29 cellular contexts compared by ENCODE assay signal in genomic region chr16:65095090-65095728, GRCh38. TPM values are rescaled to one million over a fixed set of nuclear protein-coding genes. Genes with fewer than 3 reads are reported as not detected.
"Had no signal": no experiment of that assay in that cellular context is flagged by ENCODE, and none has a peak within 500 bp of the region (broad histone marks: within the 10 kb centered on the region; RNA-seq: fewer than 3 reads in every experiment).

No MANE protein-coding gene starts in this region.

- H3K4me3 Mint-ChIP-seq: activated CD4-positive, alpha-beta memory T cell treated with anti-CD3 and anti-CD28 coated beads for 36 hours; activated CD4-positive, alpha-beta T cell treated with anti-CD3 and anti-CD28 coated beads for 36 hours; activated CD4-positive, alpha-beta T cell treated with anti-CD3 and anti-CD28 coated beads, Interleukin-2, amount 10 ng/mL, durations not matched to agents 24 days and 14 days; activated naive CD4-positive, alpha-beta T cell treated with anti-CD3 and anti-CD28 coated beads, Interleukin-2, amount 10 ng/mL, durations not matched to agents 7 days and 5 days; activated naive CD8-positive, alpha-beta T cell treated with anti-CD3 and anti-CD28 coated beads, Interleukin-2, amount 10 ng/mL, durations not matched to agents 7 days and 5 days; activated T-cell treated with anti-CD3 and anti-CD28 coated beads, Interleukin-2, amount 50 U/mL, for 24 hours; activated T-cell treated with anti-CD3 and anti-CD28 coated beads, Interleukin-2, amount 50 U/mL, for 72 hours; brain; dendritic cell treated with granulocyte-macrophage colony-stimulating factor and Interleukin-4, amounts not matched to agents 40 ng/mL and 50 ng/mL, for 4 days had no signal

- H3K4me1 Mint-ChIP-seq: activated CD4-positive, alpha-beta T cell treated with anti-CD3 and anti-CD28 coated beads for 36 hours; activated CD4-positive, alpha-beta T cell treated with anti-CD3 and anti-CD28 coated beads, Interleukin-2, amount 10 ng/mL, durations not matched to agents 24 days and 14 days; activated naive CD4-positive, alpha-beta T cell treated with anti-CD3 and anti-CD28 coated beads, Interleukin-2, amount 10 ng/mL, durations not matched to agents 7 days and 5 days; activated naive CD8-positive, alpha-beta T cell treated with anti-CD3 and anti-CD28 coated beads, Interleukin-2, amount 10 ng/mL, durations not matched to agents 7 days and 5 days had no signal

- H3K27ac Mint-ChIP-seq: activated CD4-positive, alpha-beta memory T cell treated with anti-CD3 and anti-CD28 coated beads for 36 hours; activated CD4-positive, alpha-beta T cell treated with anti-CD3 and anti-CD28 coated beads for 36 hours; activated CD4-positive, alpha-beta T cell treated with anti-CD3 and anti-CD28 coated beads, Interleukin-2, amount 10 ng/mL, durations not matched to agents 24 days and 14 days; activated naive CD4-positive, alpha-beta T cell treated with anti-CD3 and anti-CD28 coated beads, Interleukin-2, amount 10 ng/mL, durations not matched to agents 7 days and 5 days; activated naive CD4-positive, alpha-beta T cell treated with anti-CD3 and anti-CD28 coated beads, Interleukin-2, amount 50 U/mL, for 72 hours; activated naive CD8-positive, alpha-beta T cell treated with anti-CD3 and anti-CD28 coated beads, Interleukin-2, amount 10 ng/mL, durations not matched to agents 7 days and 5 days; activated T-cell treated with anti-CD3 and anti-CD28 coated beads, Interleukin-2, amount 50 U/mL, for 24 hours; activated T-cell treated with anti-CD3 and anti-CD28 coated beads, Interleukin-2, amount 50 U/mL, for 72 hours; brain; dendritic cell treated with granulocyte-macrophage colony-stimulating factor and Interleukin-4, amounts not matched to agents 40 ng/mL and 50 ng/mL, for 4 days had no signal

- H3K9me3 Mint-ChIP-seq: activated CD4-positive, alpha-beta T cell treated with anti-CD3 and anti-CD28 coated beads, Interleukin-2, amount 10 ng/mL, durations not matched to agents 24 days and 14 days; dendritic cell treated with granulocyte-macrophage colony-stimulating factor and Interleukin-4, amounts not matched to agents 40 ng/mL and 50 ng/mL, for 4 days had no signal

- ATAC-seq: activated CD4-positive, alpha-beta T cell treated with anti-CD3 and anti-CD28 coated beads for 36 hours; activated naive CD4-positive, alpha-beta T cell treated with anti-CD3 and anti-CD28 coated beads, Interleukin-2, amount 50 U/mL, for 72 hours; activated T-cell treated with anti-CD3 and anti-CD28 coated beads, Interleukin-2, amount 50 U/mL, for 72 hours; gastroesophageal sphincter had no signal

- H3K36me3 Mint-ChIP-seq: activated CD4-positive, alpha-beta memory T cell treated with anti-CD3 and anti-CD28 coated beads for 36 hours; activated naive CD4-positive, alpha-beta T cell treated with anti-CD3 and anti-CD28 coated beads, Interleukin-2, amount 10 ng/mL, durations not matched to agents 7 days and 5 days; activated naive CD8-positive, alpha-beta T cell treated with anti-CD3 and anti-CD28 coated beads, Interleukin-2, amount 10 ng/mL, durations not matched to agents 7 days and 5 days had no signal

- H3K9me3 ChIP-seq: ascending aorta, breast epithelium, esophagus squamous epithelium, gastroesophageal sphincter had no signal

- H3K36me3 ChIP-seq: ascending aorta, breast epithelium, cardiac muscle cell, esophagus squamous epithelium, gastroesophageal sphincter had no signal

- H3K27me3 Mint-ChIP-seq: activated CD4-positive, alpha-beta memory T cell treated with anti-CD3 and anti-CD28 coated beads for 36 hours; activated CD4-positive, alpha-beta T cell treated with anti-CD3 and anti-CD28 coated beads for 36 hours; activated CD4-positive, alpha-beta T cell treated with anti-CD3 and anti-CD28 coated beads, Interleukin-2, amount 10 ng/mL, durations not matched to agents 24 days and 14 days; activated naive CD4-positive, alpha-beta T cell treated with anti-CD3 and anti-CD28 coated beads, Interleukin-2, amount 10 ng/mL, durations not matched to agents 7 days and 5 days; activated naive CD8-positive, alpha-beta T cell treated with anti-CD3 and anti-CD28 coated beads, Interleukin-2, amount 10 ng/mL, durations not matched to agents 7 days and 5 days; activated T-cell treated with anti-CD3 and anti-CD28 coated beads, Interleukin-2, amount 50 U/mL, for 24 hours; brain; dendritic cell treated with granulocyte-macrophage colony-stimulating factor and Interleukin-4, amounts not matched to agents 40 ng/mL and 50 ng/mL, for 4 days had no signal

- H3K27me3 ChIP-seq: ascending aorta, breast epithelium, cardiac muscle cell, dorsolateral prefrontal cortex, esophagus squamous epithelium, gastroesophageal sphincter had no signal

- H3K27ac ChIP-seq: ascending aorta, breast epithelium, cardiac muscle cell, dorsolateral prefrontal cortex, esophagus squamous epithelium, gastroesophageal sphincter had no signal

- H3K4me3 ChIP-seq: ascending aorta, breast epithelium, cardiac muscle cell, coronary artery, dorsolateral prefrontal cortex, esophagus squamous epithelium, gastroesophageal sphincter had no signal

- H3K4me1 ChIP-seq: ascending aorta, breast epithelium, esophagus squamous epithelium, gastroesophageal sphincter had no signal

- DNase-seq: activated CD4-positive, alpha-beta memory T cell treated with anti-CD3 and anti-CD28 coated beads for 36 hours; activated CD4-positive, alpha-beta T cell treated with anti-CD3 and anti-CD28 coated beads for 36 hours; activated CD4-positive, alpha-beta T cell treated with anti-CD3 and anti-CD28 coated beads, Interleukin-2, amount 10 ng/mL, durations not matched to agents 24 days and 14 days; activated CD4-positive, CD25-positive, alpha-beta regulatory T cell; activated CD4-positive, CD25-positive, alpha-beta regulatory T cell treated with anti-CD3 and anti-CD28 coated beads, Interleukin-2, amount 50 U/mL, for 72 hours; activated CD8-positive, alpha-beta memory T cell treated with anti-CD3 and anti-CD28 coated beads, Interleukin-2, amount 50 U/mL, for 48 hours; activated gamma-delta T cell; activated naive CD4-positive, alpha-beta T cell; activated naive CD4-positive, alpha-beta T cell treated with anti-CD3 and anti-CD28 coated beads, Interleukin-2, amount 10 ng/mL, durations not matched to agents 7 days and 5 days; activated naive CD8-positive, alpha-beta T cell treated with anti-CD3 and anti-CD28 coated beads, Interleukin-2, amount 10 ng/mL, durations not matched to agents 7 days and 5 days; activated T-cell treated with anti-CD3 and anti-CD28 coated beads for 4 hours; activated T-cell treated with anti-CD3 and anti-CD28 coated beads, Interleukin-2, amount 50 U/mL, for 24 hours; activated T-cell treated with anti-CD3 and anti-CD28 coated beads, Interleukin-2, amount 50 U/mL, for 72 hours; central memory CD4-positive, alpha-beta T cell; cerebellar nuclear complex; dorsolateral prefrontal cortex; effector memory CD4-positive, alpha-beta T cell; esophagus squamous epithelium; foreskin melanocyte; T-helper 2 cell had no signal

RNA-seq across cellular contexts. Expression of gene CDH11, which starts 26.7 kb away (rescaled TPM):
- total RNA-seq: activated CD4-positive, alpha-beta memory T cell treated with anti-CD3 and anti-CD28 coated beads for 36 hours; activated CD4-positive, alpha-beta T cell treated with anti-CD3 and anti-CD28 coated beads for 36 hours; activated CD4-positive, alpha-beta T cell treated with anti-CD3 and anti-CD28 coated beads, Interleukin-2, amount 10 ng/mL, durations not matched to agents 24 days and 14 days; activated naive CD4-positive, alpha-beta T cell treated with anti-CD3 and anti-CD28 coated beads, Interleukin-2, amount 50 U/mL, for 72 hours; activated naive CD8-positive, alpha-beta T cell treated with anti-CD3 and anti-CD28 coated beads, Interleukin-2, amount 10 ng/mL, durations not matched to agents 7 days and 5 days; activated T-cell treated with anti-CD3 and anti-CD28 coated beads, Interleukin-2, amount 50 U/mL, for 72 hours; T-helper 1 cell treated with Interleukin-12 subunit alpha and Interleukin-12 subunit beta and Interleukin-4 antibody, amounts not matched to agents 30 ng/mL and 1 ng/mL, for 36 hours had no signal
